Comparison of ENCODE assay signal across 8 cellular contexts in genomic region chr11:123478352-123478986, GRCh38. TPM values are rescaled to one million over a fixed set of nuclear protein-coding genes. Genes with fewer than 3 reads are reported as not detected.
DNase-seq lines count a peak whose midpoint lies in the region; ATAC-seq and TF ChIP-seq lines count a peak whose summit lies in the region.

No MANE protein-coding gene starts in this region.

- H3K9me3 ChIP-seq in A673 (ENCODE audit: low read depth, low read length, poor library complexity, severe bottlenecking), result no peaks in the 10 kb centered on the region

- H3K4me1 ChIP-seq in A673 (ENCODE audit: insufficient read depth, low read length, poor library complexity, severe bottlenecking), result peaks cover 28% of the 10 kb centered on the region

- H3K27ac ChIP-seq in A673 (ENCODE audit: low read depth, low read length, poor library complexity, severe bottlenecking), result no peak overlapping the region

- ATAC-seq in GM18909 (IDR thresholded peaks at IDR 0.05; ENCODE audit: poor library complexity, unreplicated experiment), result no peak

- H3K27me3 ChIP-seq in A673 (replicated peaks; ENCODE audit: insufficient read depth, low read depth, low read length, poor library complexity), result no peaks in the 10 kb centered on the region

- intact Hi-C loops in A673 (cut with micrococcal nuclease; ENCODE audit: unreplicated experiment), result loop anchor here (1.0 to 10.0 kb wide), 6 partner anchors 71 to 614 kb away; no protein-coding TSS in a partner anchor

- BruUV-seq in A673 (replicated peaks; lab: Mats Ljungman, UMichigan), result no TSS peak

- H3K36me3 ChIP-seq in A673 (ENCODE audit: insufficient read depth, low read length, poor library complexity, severe bottlenecking), result no peaks in the 10 kb centered on the region

- TF ChIP-seq CTCF in A673 (conservative IDR thresholded peaks at IDR 0.05; ENCODE audit: low read depth, low read length) (peak; percentile 85), GM12865 (IDR thresholded peaks at IDR 0.05; ENCODE audit: insufficient read depth, low read depth, low read length, missing control alignments) (peak; percentile 48), choroid plexus epithelial cell (conservative IDR thresholded peaks at IDR 0.05; ENCODE audit: low read depth, low read length) (peak; percentile 72)

- DNase-seq in A673 (ENCODE audit: low spot score) (peak; percentile 93), GM12865 (ENCODE audit: low read depth) (peak; percentile 80), NCI-H1694 (lab: John Stamatoyannopoulos, UW) (peak; percentile 21), T-helper 1 cell (peak in 3 of 5 donors; percentile 15 to 56 (median 17)), choroid plexus epithelial cell (ENCODE audit: low read depth) (peak; percentile 88), left kidney (ENCODE audit: low read depth, low spot score) (peak; percentile 91)
- peak; percentile 8 to 9 for DNase-seq in stimulated activated CD4-positive, alpha-beta T cell treated with anti-CD3 and anti-CD28 coated beads, Interleukin-4, amount 100 ng/mL, for 4 hours

- CTCF ChIA-PET in A673 (lab: Charles Lee), result interaction anchor here (0.5 to 3.3 kb wide), 13 partner anchors 9 to 615 kb away, joined by 3 to 39 read pairs (median 5); no protein-coding TSS in a partner anchor

- H3K4me3 ChIP-seq in A673 (ENCODE audit: low read depth, low read length, poor library complexity, severe bottlenecking) (no peak overlapping the region), GM12865 (ENCODE audit: low read depth, low read length) (peak overlapping the region; percentile 39), choroid plexus epithelial cell (ENCODE audit: low read depth, low read length) (no peak overlapping the region)

- POLR2A ChIA-PET in A673 (lab: Charles Lee; ENCODE audit: low non-redundant PET), result interaction anchor here (0.6 to 0.7 kb wide), 3 partner anchors 70 to 335 kb away, joined by 3 read pairs; no protein-coding TSS in a partner anchor

RNA-seq across cellular contexts. Expression of gene GRAMD1B, which starts 48.4 kb away (rescaled TPM):
- 12.8 and 13.0 TPM in 2 replicates for total RNA-seq in A673 (2021)

Comparison
In these comparisons a context has a peak if more than half of its experiments do, and no peak if none do; other contexts are left out.
1. DNase-seq: peak in every context shown above with its lines; median percentile 93 in A673; 91 in left kidney; 88 in choroid plexus epithelial cell; 80 in GM12865; 21 in NCI-H1694; 17 in T-helper 1 cell; 8 in stimulated activated CD4-positive, alpha-beta T cell treated with anti-CD3 and anti-CD28 coated beads, Interleukin-4, amount 100 ng/mL, for 4 hours.